ENCODE assay signal across 8 cellular contexts in genomic region chr22:38700789-38701628, GRCh38. TPM values are rescaled to one million over a fixed set of nuclear protein-coding genes. Genes with fewer than 3 reads are reported as not detected.
DNase-seq lines count a peak whose midpoint lies in the region; ATAC-seq, FAIRE-seq and TF ChIP-seq lines count a peak whose summit lies in the region.

TSS of gene JOSD1 (minus strand) at chr22:38700943. CDS start at chr22:38699987, 956 bp downstream.

- H3K9ac ChIP-seq in astrocyte (ENCODE audit: low read length), result peak within 1 kb of the TSS; percentile 99

- H3K9me3 Mint-ChIP-seq in astrocyte (ENCODE audit: unreplicated experiment), result no peaks in the 10 kb centered on the region

- no peaks in the 10 kb centered on the region for H3K36me3 ChIP-seq in astrocyte (ENCODE audit: insufficient read depth, low read length)

- peaks cover 27% of the 10 kb centered on the region for H4K20me1 ChIP-seq in astrocyte (ENCODE audit: insufficient read depth, low read length)

- intact Hi-C loops in right cardiac atrium (cut with DNase I), result no loop called here

- H3K4me1 Mint-ChIP-seq in astrocyte (ENCODE audit: low read depth, unreplicated experiment), result peaks cover 33% of the 10 kb centered on the region

- peak within 1 kb of the TSS; percentile 97 for H3K27ac ChIP-seq in astrocyte (ENCODE audit: low read depth, low read length)
- H3K27ac ChIP-seq in right cardiac atrium (ENCODE audit: low read length), result peak within 1 kb of the TSS; percentile 94

- peaks cover 38% of the 10 kb centered on the region for H3K79me2 ChIP-seq in astrocyte (ENCODE audit: insufficient read depth, low read length)

- H3K27me3 ChIP-seq in astrocyte (ENCODE audit: insufficient read depth, low read length), result no peaks in the 10 kb centered on the region
- no peaks in the 10 kb centered on the region for H3K27me3 ChIP-seq in right cardiac atrium (ENCODE audit: control insufficient read depth, insufficient read depth)

- TF ChIP-seq POLR2A in GM12891 (IDR thresholded peaks at IDR 0.05; ENCODE audit: low read depth, low read length), result peak; percentile 63

- under 1% methylated on average over 94 of the region's 94 CpGs for WGBS in right cardiac atrium

- peak; percentile 27 for ATAC-seq in HG02884 (IDR thresholded peaks at IDR 0.05; ENCODE audit: unreplicated experiment)
- peak; percentile 63 to 66 for ATAC-seq in right cardiac atrium

- peak within 1 kb of the TSS; percentile 85 for H2AFZ ChIP-seq in astrocyte (ENCODE audit: low read depth, low read length)

- no peaks in the 10 kb centered on the region for H3K27me3 Mint-ChIP-seq in astrocyte (ENCODE audit: low read depth, unreplicated experiment)

- peak within 1 kb of the TSS; percentile 98 for H3K27ac Mint-ChIP-seq in astrocyte (ENCODE audit: unreplicated experiment)

- peak; percentile 99 for FAIRE-seq in GM12891 (lab: Jason Lieb, UNC)
- no peak for FAIRE-seq in astrocyte (lab: Jason Lieb, UNC)
- peak; percentile 98 for FAIRE-seq in urothelium cell line (lab: Jason Lieb, UNC)

- H3K4me1 ChIP-seq in astrocyte (ENCODE audit: insufficient read depth, low read length) (peaks cover 47% of the 10 kb centered on the region), right cardiac atrium (ENCODE audit: control insufficient read depth, insufficient read depth, low read length) (peaks cover 6% of the 10 kb centered on the region)

- peak within 1 kb of the TSS; percentile 96 for H3K4me2 ChIP-seq in astrocyte (ENCODE audit: low read length)

- TF ChIP-seq CTCF in astrocyte (IDR thresholded peaks at IDR 0.05; ENCODE audit: insufficient read depth, low read depth, low read length), result no peak

- H3K36me3 Mint-ChIP-seq in astrocyte (ENCODE audit: low read depth, unreplicated experiment), result peaks cover 4% of the 10 kb centered on the region

- H3K4me3 Mint-ChIP-seq in astrocyte (ENCODE audit: unreplicated experiment), result peak within 1 kb of the TSS; percentile 97

- peak; percentile 89 for DNase-seq in GM12891 (ENCODE audit: insufficient read length, low spot score)
- peak; percentile 12 for DNase-seq in NCI-H187 treated with DMSO at 0.1 percent for 48 hours (lab: John Stamatoyannopoulos, UW)
- peak; percentile 100 for DNase-seq in T-helper 9 cell
- peak; percentile 88 for DNase-seq in astrocyte (ENCODE audit: low read depth)
- DNase-seq in right cardiac atrium, result peak; percentile 97 to 99 (median 98)
- peak; percentile 94 for DNase-seq in putamen (ENCODE audit: low spot score)
- peak; percentile 97 for DNase-seq in urothelium cell line (ENCODE audit: low spot score)

- peak within 1 kb of the TSS; percentile 76 for H3K4me3 ChIP-seq in astrocyte (ENCODE audit: insufficient read depth, low read depth, low read length)
- H3K4me3 ChIP-seq in right cardiac atrium (ENCODE audit: low read length), result peak within 1 kb of the TSS; percentile 71

- H3K9me3 ChIP-seq in astrocyte (ENCODE audit: insufficient read depth, low read depth, low read length) (no peaks in the 10 kb centered on the region), right cardiac atrium (ENCODE audit: control insufficient read depth, low read length) (no peaks in the 10 kb centered on the region)

TF ChIP-seq in GM12891, 5 proteins besides CTCF, POLR2A, EP300 and RAD21:
- peak; percentile 36; the same call in 1 of the 2 replicates for TF ChIP-seq POU2F2 (IDR thresholded peaks at IDR 0.05; ENCODE audit: low read depth, low read length)
- no peak; the same call in 1 of the 2 replicates for TF ChIP-seq TAF1 (IDR thresholded peaks at IDR 0.05; ENCODE audit: low read depth, low read length)
- peak; percentile 77; the same call in 1 of the 2 replicates for TF ChIP-seq POLR2AphosphoS5 (IDR thresholded peaks at IDR 0.05; ENCODE audit: low read depth, low read length)

RNA-seq across cellular contexts. Expression of gene JOSD1, which starts in this region (rescaled TPM):
- 30.2 TPM for polyA plus RNA-seq in GM12891 (2012; ENCODE audit: low read depth, missing spikeins)
- total RNA-seq in astrocyte (45.6 and 48.0 TPM in 2 replicates), right cardiac atrium (10 to 100 TPM; 21.4 to 28.6 (median 22.5) TPM)
- 14.3 TPM for polyA plus RNA-seq in right cardiac atrium

Comparison
In these comparisons a context has a peak if more than half of its experiments do, and no peak if none do; other contexts are left out.
1. Peak in every context shown above with its lines: DNase-seq, ATAC-seq, H3K4me3 ChIP-seq and H3K27ac ChIP-seq.
2. DNase-seq: peak in every context shown above with its lines; median percentile 100 in T-helper 9 cell; 98 in right cardiac atrium; 97 in urothelium cell line; 94 in putamen; 89 in GM12891; 88 in astrocyte; 12 in NCI-H187 treated with DMSO at 0.1 percent for 48 hours.